1 cellular context compared by ENCODE assay signal in the genomic region with DNA sequence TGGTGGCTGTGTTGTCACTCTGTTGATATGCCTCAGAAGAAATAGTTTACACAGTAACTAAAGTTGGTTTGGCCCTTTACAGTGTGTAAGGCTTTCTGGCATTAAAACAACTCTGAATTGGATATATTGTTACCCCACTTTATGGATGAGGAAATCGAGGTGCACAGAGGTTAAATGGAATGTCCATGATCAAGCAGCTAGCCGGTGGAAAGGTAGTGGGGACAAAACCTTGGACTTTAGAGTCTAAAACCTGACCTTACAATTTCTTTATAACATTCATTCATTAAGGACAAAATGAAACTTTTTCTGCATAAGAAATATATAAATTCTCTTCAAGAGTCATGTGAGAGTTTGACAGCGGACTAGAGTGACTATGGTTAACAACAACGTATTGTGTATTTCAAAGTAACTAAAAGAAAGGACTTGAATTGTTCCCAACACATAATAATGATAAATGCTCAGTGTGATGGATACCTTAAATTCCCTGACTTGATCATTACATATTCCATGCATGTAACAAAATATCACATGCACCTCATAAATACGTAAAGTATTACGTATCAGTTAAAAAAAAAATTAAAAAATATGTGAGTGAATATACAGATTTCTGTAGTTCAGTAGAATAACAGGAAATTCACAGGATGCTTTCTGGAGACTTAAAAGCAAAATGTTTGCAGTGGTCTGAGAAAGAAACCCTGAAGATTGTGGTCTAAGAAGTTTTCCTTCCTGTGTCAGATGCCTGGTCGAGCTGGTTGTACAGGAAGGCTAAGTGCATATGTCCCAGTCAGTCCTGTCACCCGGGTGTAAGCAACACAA.
TF ChIP-seq lines count a peak whose summit lies in the region.

No MANE protein-coding gene starts in this region.

TF ChIP-seq in H1, 55 proteins besides CTCF, POLR2A, EP300 and RAD21:
- TF ChIP-seq CEBPB (IDR thresholded peaks at IDR 0.05; ENCODE audit: low read depth, low read length) (no peak), POU5F1 (IDR thresholded peaks at IDR 0.05; ENCODE audit: low read depth, low read length) (no peak), RFX5 (IDR thresholded peaks at IDR 0.05; ENCODE audit: borderline replicate concordance, low read depth, low read length) (no peak)
